In the genomic region with DNA sequence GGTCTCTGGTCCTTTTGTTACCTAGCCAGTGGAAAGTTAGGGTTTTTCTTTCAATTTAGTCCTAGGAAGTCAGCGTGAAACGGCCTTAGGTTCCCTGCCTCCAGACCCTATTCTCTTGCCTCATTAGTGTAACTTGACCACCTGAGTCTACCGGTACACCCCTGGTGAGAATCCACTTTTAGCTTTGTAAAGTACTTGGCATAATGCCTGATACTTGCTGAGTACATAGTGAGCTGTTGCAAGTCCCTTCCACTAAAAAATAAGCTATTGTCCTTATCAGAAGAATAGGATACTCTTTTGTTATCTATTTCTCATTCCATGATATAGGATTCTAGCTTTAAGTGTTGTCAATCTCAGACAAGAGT, we compare ENCODE assay signal across 23 cellular contexts.
DNase-seq lines count a peak whose midpoint lies in the region; ATAC-seq and TF ChIP-seq lines count a peak whose summit lies in the region.
"Had no signal": no experiment of that assay in that cellular context is flagged by ENCODE, and none has a peak within 500 bp of the region (broad histone marks: within the 10 kb centered on the region; RNA-seq: fewer than 3 reads in every experiment).

No MANE protein-coding gene starts in this region.

- TF ChIP-seq CTCF in WTC11 (IDR thresholded peaks at IDR 0.05): no peak
- no peak for TF ChIP-seq CTCF in mesothelial cell of epicardium (IDR thresholded peaks at IDR 0.05; ENCODE audit: unreplicated experiment)
- TF ChIP-seq CTCF in foreskin keratinocyte (conservative IDR thresholded peaks at IDR 0.05): no peak

- peaks cover 36% of the 10 kb centered on the region for H3K4me1 Mint-ChIP-seq in WTC11
- H3K4me1 Mint-ChIP-seq in T-helper 2 cell treated with Interferon-gamma antibody and Interleukin-4, amounts not matched to agents 5 μg/mL and 100 μg/mL, for 36 hours (ENCODE audit: low read depth): peaks cover 10% of the 10 kb centered on the region
- H3K4me1 Mint-ChIP-seq in mesothelial cell of epicardium: peaks cover 8% of the 10 kb centered on the region
- H3K4me1 Mint-ChIP-seq: activated T-helper 17 cell treated with anti-CD3 and anti-CD28 coated beads, Interleukin-2, amount 50 U/mL, for 72 hours had no signal

- no peaks in the 10 kb centered on the region for H3K4me1 ChIP-seq in foreskin keratinocyte

- peak; percentile 72 for DNase-seq in DMS79 (lab: John Stamatoyannopoulos, UW)
- DNase-seq in NCI-H1417 treated with DMSO at 0.1 percent for 48 hours (lab: John Stamatoyannopoulos, UW): peak; percentile 31
- peak; percentile 92 for DNase-seq in NCI-H345 (lab: John Stamatoyannopoulos, UW)
- DNase-seq in WTC11 (ENCODE audit: low spot score): no peak
- DNase-seq in SHP77 (lab: John Stamatoyannopoulos, UW): no peak
- DNase-seq in T-helper 2 cell treated with Interferon-gamma antibody and Interleukin-4, amounts not matched to agents 5 μg/mL and 100 μg/mL, for 36 hours (ENCODE audit: low spot score): no peak
- no peak for DNase-seq in mesothelial cell of epicardium (ENCODE audit: low spot score in 2 of 2, unreplicated experiment in 2 of 2)
- DNase-seq in foreskin keratinocyte: no peak
- DNase-seq: activated CD4-positive, alpha-beta T cell treated with anti-CD3 and anti-CD28 coated beads, Interleukin-2, amount 50 U/mL, for 48 hours; activated CD8-positive, alpha-beta memory T cell treated with anti-CD3 and anti-CD28 coated beads, Interleukin-2, amount 50 U/mL, for 4 hours; amygdala; GM23248; HFFc6; Kasumi-1; kidney; naive thymus-derived CD8-positive, alpha-beta T cell; occipital lobe; SHP77 treated with DMSO at 0.1 percent for 48 hours; stimulated activated naive CD4-positive, alpha-beta T cell had no signal

- H3K9me3 Mint-ChIP-seq in WTC11: no peaks in the 10 kb centered on the region
- no peaks in the 10 kb centered on the region for H3K9me3 Mint-ChIP-seq in T-helper 2 cell treated with Interferon-gamma antibody and Interleukin-4, amounts not matched to agents 5 μg/mL and 100 μg/mL, for 36 hours
- no peaks in the 10 kb centered on the region for H3K9me3 Mint-ChIP-seq in mesothelial cell of epicardium
- H3K9me3 Mint-ChIP-seq: activated naive CD4-positive, alpha-beta T cell treated with anti-CD3 and anti-CD28 coated beads, Interleukin-2, amount 50 U/mL, for 24 hours; activated T-helper 17 cell treated with anti-CD3 and anti-CD28 coated beads, Interleukin-2, amount 50 U/mL, for 72 hours; HFFc6; naive thymus-derived CD8-positive, alpha-beta T cell had no signal

- CTCF ChIA-PET in WTC11 (lab: Charles Lee): no interaction called here

- no peak overlapping the region for H3K27ac ChIP-seq in foreskin keratinocyte
- H3K27ac ChIP-seq: BLaER1 treated with 17β-estradiol and CSF1 and Interleukin-3, amounts not matched to agents 10 nM and 100 nM; GM23248 had no signal

- H3K27me3 ChIP-seq in foreskin keratinocyte: no peaks in the 10 kb centered on the region
- H3K27me3 ChIP-seq: BLaER1 treated with 17β-estradiol and CSF1 and Interleukin-3, amounts not matched to agents 10 nM and 100 nM had no signal

- POLR2A ChIA-PET in WTC11 (lab: Charles Lee): no interaction called here

- H3K27ac Mint-ChIP-seq in WTC11: no peak overlapping the region
- H3K27ac Mint-ChIP-seq in T-helper 2 cell treated with Interferon-gamma antibody and Interleukin-4, amounts not matched to agents 5 μg/mL and 100 μg/mL, for 36 hours: no peak overlapping the region
- H3K27ac Mint-ChIP-seq in mesothelial cell of epicardium: no peak overlapping the region
- H3K27ac Mint-ChIP-seq: activated naive CD4-positive, alpha-beta T cell treated with anti-CD3 and anti-CD28 coated beads, Interleukin-2, amount 50 U/mL, for 24 hours; activated T-helper 17 cell treated with anti-CD3 and anti-CD28 coated beads, Interleukin-2, amount 50 U/mL, for 72 hours; HFFc6; naive thymus-derived CD8-positive, alpha-beta T cell had no signal

- H3K36me3 Mint-ChIP-seq in WTC11 (no peaks in the 10 kb centered on the region), mesothelial cell of epicardium (no peaks in the 10 kb centered on the region)
- H3K36me3 Mint-ChIP-seq in T-helper 2 cell treated with Interferon-gamma antibody and Interleukin-4, amounts not matched to agents 5 μg/mL and 100 μg/mL, for 36 hours (ENCODE audit: low read depth): no peaks in the 10 kb centered on the region
- H3K36me3 Mint-ChIP-seq: activated naive CD4-positive, alpha-beta T cell treated with anti-CD3 and anti-CD28 coated beads, Interleukin-2, amount 50 U/mL, for 24 hours; naive thymus-derived CD8-positive, alpha-beta T cell had no signal

- H3K4me3 Mint-ChIP-seq in WTC11 (no peak overlapping the region), mesothelial cell of epicardium (no peak overlapping the region)
- H3K4me3 Mint-ChIP-seq in T-helper 2 cell treated with Interferon-gamma antibody and Interleukin-4, amounts not matched to agents 5 μg/mL and 100 μg/mL, for 36 hours: no peak overlapping the region
- H3K4me3 Mint-ChIP-seq: activated T-helper 17 cell treated with anti-CD3 and anti-CD28 coated beads, Interleukin-2, amount 50 U/mL, for 72 hours; naive thymus-derived CD8-positive, alpha-beta T cell had no signal

- ATAC-seq in WTC11: peak; percentile 75
- no peak for ATAC-seq in foreskin keratinocyte
- ATAC-seq: activated T-helper 17 cell treated with anti-CD3 and anti-CD28 coated beads, Interleukin-2, amount 50 U/mL, for 72 hours; HepG2; naive thymus-derived CD8-positive, alpha-beta T cell had no signal

- H3K27me3 Mint-ChIP-seq in WTC11 (ENCODE audit: low read depth) (no peaks in the 10 kb centered on the region), mesothelial cell of epicardium (ENCODE audit: low read depth) (no peaks in the 10 kb centered on the region)
- no peaks in the 10 kb centered on the region for H3K27me3 Mint-ChIP-seq in T-helper 2 cell treated with Interferon-gamma antibody and Interleukin-4, amounts not matched to agents 5 μg/mL and 100 μg/mL, for 36 hours (ENCODE audit: low read depth)
- H3K27me3 Mint-ChIP-seq: activated naive CD4-positive, alpha-beta T cell treated with anti-CD3 and anti-CD28 coated beads, Interleukin-2, amount 50 U/mL, for 24 hours; naive thymus-derived CD8-positive, alpha-beta T cell had no signal

TF ChIP-seq in WTC11, 78 proteins besides CTCF, POLR2A, EP300 and RAD21:
- TF ChIP-seq GTF2I (CRISPR knock-in tag; conservative IDR thresholded peaks at IDR 0.05): no peak
- TF ChIP-seq CREM (CRISPR knock-in tag; IDR thresholded peaks at IDR 0.05): no peak
- TF ChIP-seq, protein P1, sequence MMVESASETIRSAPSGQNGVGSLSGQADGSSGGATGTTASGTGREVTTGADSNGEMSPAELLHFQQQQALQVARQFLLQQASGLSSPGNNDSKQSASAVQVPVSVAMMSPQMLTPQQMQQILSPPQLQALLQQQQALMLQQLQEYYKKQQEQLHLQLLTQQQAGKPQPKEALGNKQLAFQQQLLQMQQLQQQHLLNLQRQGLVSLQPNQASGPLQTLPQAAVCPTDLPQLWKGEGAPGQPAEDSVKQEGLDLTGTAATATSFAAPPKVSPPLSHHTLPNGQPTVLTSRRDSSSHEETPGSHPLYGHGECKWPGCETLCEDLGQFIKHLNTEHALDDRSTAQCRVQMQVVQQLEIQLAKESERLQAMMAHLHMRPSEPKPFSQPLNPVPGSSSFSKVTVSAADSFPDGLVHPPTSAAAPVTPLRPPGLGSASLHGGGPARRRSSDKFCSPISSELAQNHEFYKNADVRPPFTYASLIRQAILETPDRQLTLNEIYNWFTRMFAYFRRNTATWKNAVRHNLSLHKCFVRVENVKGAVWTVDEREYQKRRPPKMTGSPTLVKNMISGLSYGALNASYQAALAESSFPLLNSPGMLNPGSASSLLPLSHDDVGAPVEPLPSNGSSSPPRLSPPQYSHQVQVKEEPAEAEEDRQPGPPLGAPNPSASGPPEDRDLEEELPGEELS (CRISPR knock-in tag; IDR thresholded peaks at IDR 0.05): no peak
TF ChIP-seq in WTC11: peak in this region for 0.

Comparison
In these comparisons a context has a peak if more than half of its experiments do, and no peak if none do; other contexts are left out.
1. DNase-seq: peak in DMS79 (single experiment), NCI-H1417 treated with DMSO at 0.1 percent for 48 hours (single experiment) and NCI-H345 (single experiment); none in WTC11 (single experiment), SHP77 (0 of 2), T-helper 2 cell treated with Interferon-gamma antibody and Interleukin-4, amounts not matched to agents 5 μg/mL and 100 μg/mL, for 36 hours (single experiment), mesothelial cell of epicardium (0 of 2) and foreskin keratinocyte (0 of 2).